In the genomic region with DNA sequence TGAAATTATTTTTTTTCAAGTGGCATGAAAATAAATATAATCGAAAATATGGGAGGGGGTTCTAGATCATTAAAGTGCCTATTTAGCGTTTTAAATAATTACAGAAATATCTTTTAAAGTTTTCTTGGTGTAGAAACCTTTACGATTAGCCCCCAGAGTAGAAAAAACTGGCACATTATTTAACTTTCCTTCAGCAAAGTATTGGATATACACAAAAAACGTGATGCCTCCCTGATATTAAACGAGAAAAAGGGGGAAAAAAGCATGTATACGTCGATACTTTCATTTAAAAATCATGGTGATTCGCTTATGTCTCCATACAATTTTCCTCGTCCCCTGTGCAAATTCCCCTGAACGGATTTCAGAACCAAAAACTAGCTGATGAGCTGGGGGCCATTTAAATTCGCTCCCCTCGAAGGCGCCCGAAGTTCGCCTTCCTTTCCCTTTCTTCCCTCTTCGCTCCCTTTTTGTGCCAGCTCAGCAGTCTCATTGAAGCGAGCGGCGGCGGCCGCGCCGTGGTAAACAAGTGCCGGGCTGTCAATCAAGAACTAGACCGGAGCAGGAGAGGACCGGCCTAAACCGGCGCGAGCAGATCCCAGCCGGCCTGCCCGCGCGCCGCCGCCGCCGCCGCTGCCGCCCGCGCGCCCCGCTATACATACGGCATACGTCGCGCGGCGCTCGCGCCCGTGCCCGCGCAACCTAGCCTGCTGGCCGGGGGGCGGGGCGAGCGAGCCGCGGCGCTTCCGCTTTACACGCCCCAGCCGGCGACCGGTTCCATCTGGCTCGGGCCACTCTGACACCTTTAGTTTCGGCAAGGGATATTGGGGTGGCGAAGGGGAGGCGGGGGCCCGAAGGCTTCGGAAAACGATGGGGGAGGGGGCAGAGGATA, we compare ENCODE assay signal across 1 cellular context.
TF ChIP-seq lines count a peak whose summit lies in the region.

No MANE protein-coding gene starts in this region.

TF ChIP-seq in SK-N-SH, 30 proteins besides CTCF, POLR2A, EP300 and RAD21 (continued from another document):
- TF ChIP-seq NRF1 (IDR thresholded peaks at IDR 0.05; ENCODE audit: low read depth, low read length) (peak; percentile 52), SMC3 (IDR thresholded peaks at IDR 0.05; ENCODE audit: low read depth, low read length) (no peak), MXI1 (IDR thresholded peaks at IDR 0.05; ENCODE audit: low read depth, low read length) (peak; percentile 60; the same call in 1 of the 2 replicates), RCOR1 (IDR thresholded peaks at IDR 0.05; ENCODE audit: low read length) (no peak), TEAD4 (IDR thresholded peaks at IDR 0.05; ENCODE audit: borderline replicate concordance, insufficient read depth) (no peak)
TF ChIP-seq in SK-N-SH: peak in this region for 11.
